ENCODE assay signal across 29 cellular contexts in genomic region chr18:38972571-38972970, GRCh38.
"Had no signal": no experiment of that assay in that cellular context is flagged by ENCODE, and none has a peak within 500 bp of the region (broad histone marks: within the 10 kb centered on the region; RNA-seq: fewer than 3 reads in every experiment).

No MANE protein-coding gene starts in this region.

- H3K4me3 ChIP-seq: breast epithelium, K562 had no signal

- H3K27me3 Mint-ChIP-seq: activated B cell treated with CpG ODN at 0.5 μM for 24 hours; activated CD4-positive, alpha-beta memory T cell treated with anti-CD3 and anti-CD28 coated beads, Interleukin-2, amount 10 ng/mL, durations not matched to agents 7 days and 5 days; activated CD8-positive, alpha-beta memory T cell treated with anti-CD3 and anti-CD28 coated beads, Interleukin-2, amount 10 ng/mL, durations not matched to agents 7 days and 5 days; activated naive CD4-positive, alpha-beta T cell treated with anti-CD3 and anti-CD28 coated beads, Interleukin-2, amount 10 ng/mL, durations not matched to agents 7 days and 5 days; activated naive CD8-positive, alpha-beta T cell; activated naive CD8-positive, alpha-beta T cell treated with anti-CD3 and anti-CD28 coated beads, Interleukin-2, amount 50 U/mL, for 24 hours had no signal

- H3K4me1 Mint-ChIP-seq: activated B cell treated with CpG ODN at 0.5 μM for 24 hours; activated CD4-positive, alpha-beta memory T cell treated with anti-CD3 and anti-CD28 coated beads, Interleukin-2, amount 10 ng/mL, durations not matched to agents 7 days and 5 days; activated CD8-positive, alpha-beta memory T cell treated with anti-CD3 and anti-CD28 coated beads, Interleukin-2, amount 10 ng/mL, durations not matched to agents 7 days and 5 days; activated naive CD4-positive, alpha-beta T cell treated with anti-CD3 and anti-CD28 coated beads, Interleukin-2, amount 10 ng/mL, durations not matched to agents 7 days and 5 days; activated naive CD8-positive, alpha-beta T cell treated with anti-CD3 and anti-CD28 coated beads, Interleukin-2, amount 50 U/mL, for 24 hours had no signal

- H3K27ac Mint-ChIP-seq: activated B cell treated with CpG ODN at 0.5 μM for 24 hours; activated CD4-positive, alpha-beta memory T cell treated with anti-CD3 and anti-CD28 coated beads, Interleukin-2, amount 10 ng/mL, durations not matched to agents 7 days and 5 days; activated CD8-positive, alpha-beta memory T cell treated with anti-CD3 and anti-CD28 coated beads, Interleukin-2, amount 10 ng/mL, durations not matched to agents 7 days and 5 days; activated naive CD4-positive, alpha-beta T cell treated with anti-CD3 and anti-CD28 coated beads, Interleukin-2, amount 10 ng/mL, durations not matched to agents 7 days and 5 days; activated naive CD8-positive, alpha-beta T cell; activated naive CD8-positive, alpha-beta T cell treated with anti-CD3 and anti-CD28 coated beads, Interleukin-2, amount 50 U/mL, for 24 hours had no signal

- H3K4me3 Mint-ChIP-seq: activated B cell treated with CpG ODN at 0.5 μM for 24 hours; activated CD4-positive, alpha-beta memory T cell treated with anti-CD3 and anti-CD28 coated beads, Interleukin-2, amount 10 ng/mL, durations not matched to agents 7 days and 5 days; activated CD8-positive, alpha-beta memory T cell treated with anti-CD3 and anti-CD28 coated beads, Interleukin-2, amount 10 ng/mL, durations not matched to agents 7 days and 5 days; activated naive CD4-positive, alpha-beta T cell treated with anti-CD3 and anti-CD28 coated beads, Interleukin-2, amount 10 ng/mL, durations not matched to agents 7 days and 5 days; activated naive CD8-positive, alpha-beta T cell; activated naive CD8-positive, alpha-beta T cell treated with anti-CD3 and anti-CD28 coated beads, Interleukin-2, amount 50 U/mL, for 24 hours had no signal

- H3K9me3 Mint-ChIP-seq: activated CD4-positive, alpha-beta memory T cell treated with anti-CD3 and anti-CD28 coated beads, Interleukin-2, amount 10 ng/mL, durations not matched to agents 7 days and 5 days; activated naive CD4-positive, alpha-beta T cell treated with anti-CD3 and anti-CD28 coated beads, Interleukin-2, amount 10 ng/mL, durations not matched to agents 7 days and 5 days; activated naive CD8-positive, alpha-beta T cell treated with anti-CD3 and anti-CD28 coated beads, Interleukin-2, amount 50 U/mL, for 24 hours had no signal

- DNase-seq: activated B cell treated with CpG ODN at 0.5 μM for 24 hours; activated CD4-positive, alpha-beta memory T cell treated with anti-CD3 and anti-CD28 coated beads, Interleukin-2, amount 10 ng/mL, durations not matched to agents 7 days and 5 days; activated CD4-positive, alpha-beta T cell treated with anti-CD3 and anti-CD28 coated beads for 4 hours; activated CD4-positive, alpha-beta T cell treated with anti-CD3 and anti-CD28 coated beads, Interleukin-2, amount 50 U/mL, for 1 hour; activated CD4-positive, CD25-positive, alpha-beta regulatory T cell treated with anti-CD3 and anti-CD28 coated beads, Interleukin-2, amount 50 U/mL, for 72 hours; activated CD8-positive, alpha-beta memory T cell treated with anti-CD3 and anti-CD28 coated beads for 24 hours; activated CD8-positive, alpha-beta memory T cell treated with anti-CD3 and anti-CD28 coated beads, Interleukin-2, amount 10 ng/mL, durations not matched to agents 7 days and 5 days; activated CD8-positive, alpha-beta memory T cell treated with anti-CD3 and anti-CD28 coated beads, Interleukin-2, amount 50 U/mL, for 48 hours; activated effector memory CD4-positive, alpha-beta T cell treated with Interleukin-2 at 50 U/mL for 16 hours; activated naive CD4-positive, alpha-beta T cell treated with anti-CD3 and anti-CD28 coated beads, Interleukin-2, amount 10 ng/mL, durations not matched to agents 7 days and 5 days; activated naive CD8-positive, alpha-beta T cell treated with anti-CD3 and anti-CD28 coated beads, Interleukin-2, amount 50 U/mL, for 24 hours; activated T-cell treated with anti-CD3 and anti-CD28 coated beads, Interleukin-2, amount 50 U/mL, for 48 hours; IMR-90; NCI-H1105; NCI-H1417 treated with DMSO at 0.1 percent for 48 hours; NCI-H187 treated with DMSO at 0.1 percent for 48 hours; NCI-H2081; NCI-H345; NCI-H524 treated with DMSO at 0.1 percent for 48 hours; OCI-M1; Right ventricle myocardium superior; SW 1271; T-helper 1 cell; T-helper 2 cell; T-helper 9 cell had no signal

- H3K36me3 ChIP-seq: breast epithelium had no signal

- ATAC-seq: activated CD8-positive, alpha-beta memory T cell treated with anti-CD3 and anti-CD28 coated beads, Interleukin-2, amount 10 ng/mL, durations not matched to agents 7 days and 5 days; activated naive CD8-positive, alpha-beta T cell treated with anti-CD3 and anti-CD28 coated beads, Interleukin-2, amount 50 U/mL, for 24 hours; K562 had no signal

- H3K27me3 ChIP-seq: breast epithelium had no signal

- H3K27ac ChIP-seq: breast epithelium, VCaP had no signal

- FAIRE-seq: K562 had no signal

- H3K36me3 Mint-ChIP-seq: activated CD8-positive, alpha-beta memory T cell treated with anti-CD3 and anti-CD28 coated beads, Interleukin-2, amount 10 ng/mL, durations not matched to agents 7 days and 5 days; activated naive CD4-positive, alpha-beta T cell treated with anti-CD3 and anti-CD28 coated beads, Interleukin-2, amount 10 ng/mL, durations not matched to agents 7 days and 5 days; activated naive CD8-positive, alpha-beta T cell had no signal

- H3K4me1 ChIP-seq: breast epithelium had no signal
